Comparison of ENCODE assay signal across 8 cellular contexts in genomic region chr12:46370380-46370734, GRCh38. TPM values are rescaled to one million over a fixed set of nuclear protein-coding genes. Genes with fewer than 3 reads are reported as not detected.
A peak's percentile ranks its signal among the peaks of the same experiment; 100 is the strongest.
DNase-seq lines count a peak whose midpoint lies in the region; ATAC-seq lines count a peak whose summit lies in the region.

No MANE protein-coding gene starts in this region.

- H3K36me3 Mint-ChIP-seq in activated CD4-positive, alpha-beta T cell treated with anti-CD3 and anti-CD28 coated beads, Interleukin-2, amount 10 ng/mL, durations not matched to agents 24 days and 14 days (ENCODE audit: low read depth): peaks cover 62% of the 10 kb centered on the region
- H3K36me3 Mint-ChIP-seq in activated naive CD8-positive, alpha-beta T cell treated with anti-CD3 and anti-CD28 coated beads, Interleukin-2, amount 50 U/mL, for 24 hours (ENCODE audit: low read depth): peaks cover 63% of the 10 kb centered on the region

- H3K27me3 ChIP-seq in thymus (ENCODE audit: control insufficient read depth, insufficient read depth): no peaks in the 10 kb centered on the region

- peaks cover 42% of the 10 kb centered on the region for H3K36me3 ChIP-seq in thymus (ENCODE audit: control insufficient read depth, insufficient read depth)

- H3K4me3 Mint-ChIP-seq in activated CD4-positive, alpha-beta T cell treated with anti-CD3 and anti-CD28 coated beads, Interleukin-2, amount 10 ng/mL, durations not matched to agents 24 days and 14 days: peak overlapping the region; percentile 86
- peak overlapping the region; percentile 95 for H3K4me3 Mint-ChIP-seq in activated naive CD8-positive, alpha-beta T cell treated with anti-CD3 and anti-CD28 coated beads, Interleukin-2, amount 50 U/mL, for 24 hours

- H3K27me3 Mint-ChIP-seq in activated CD4-positive, alpha-beta T cell treated with anti-CD3 and anti-CD28 coated beads, Interleukin-2, amount 10 ng/mL, durations not matched to agents 24 days and 14 days: peaks cover 3% of the 10 kb centered on the region
- H3K27me3 Mint-ChIP-seq in activated naive CD8-positive, alpha-beta T cell treated with anti-CD3 and anti-CD28 coated beads, Interleukin-2, amount 50 U/mL, for 24 hours: peaks cover 7% of the 10 kb centered on the region

- H3K27ac ChIP-seq in thymus (ENCODE audit: low read depth): no peak overlapping the region

- H3K4me1 ChIP-seq in thymus (ENCODE audit: control insufficient read depth, insufficient read depth, low read length): peaks cover 25% of the 10 kb centered on the region

- DNase-seq in activated CD4-positive, alpha-beta T cell treated with anti-CD3 and anti-CD28 coated beads, Interleukin-2, amount 10 ng/mL, durations not matched to agents 24 days and 14 days: no peak
- DNase-seq in activated CD4-positive, alpha-beta T cell treated with anti-CD3 and anti-CD28 coated beads for 48 hours: no peak
- no peak for DNase-seq in activated naive CD8-positive, alpha-beta T cell treated with anti-CD3 and anti-CD28 coated beads, Interleukin-2, amount 50 U/mL, for 24 hours
- DNase-seq in kidney tubule cell (ENCODE audit: low spot score): peak; percentile 44
- DNase-seq in DMS79 (lab: John Stamatoyannopoulos, UW): no peak
- DNase-seq in NCI-H526 (lab: John Stamatoyannopoulos, UW): no peak

- 46% methylated on average over 2 of the region's 2 CpGs for WGBS in thymus

- peaks cover 62% of the 10 kb centered on the region for H3K4me1 Mint-ChIP-seq in activated CD4-positive, alpha-beta T cell treated with anti-CD3 and anti-CD28 coated beads, Interleukin-2, amount 10 ng/mL, durations not matched to agents 24 days and 14 days
- H3K4me1 Mint-ChIP-seq in activated naive CD8-positive, alpha-beta T cell treated with anti-CD3 and anti-CD28 coated beads, Interleukin-2, amount 50 U/mL, for 24 hours: peaks cover 81% of the 10 kb centered on the region

- H3K27ac Mint-ChIP-seq in activated CD4-positive, alpha-beta T cell treated with anti-CD3 and anti-CD28 coated beads, Interleukin-2, amount 10 ng/mL, durations not matched to agents 24 days and 14 days: peak overlapping the region; percentile 99
- peak overlapping the region; percentile 99 for H3K27ac Mint-ChIP-seq in activated naive CD8-positive, alpha-beta T cell treated with anti-CD3 and anti-CD28 coated beads, Interleukin-2, amount 50 U/mL, for 24 hours

- no peak for ATAC-seq in activated naive CD8-positive, alpha-beta T cell treated with anti-CD3 and anti-CD28 coated beads, Interleukin-2, amount 50 U/mL, for 24 hours
- ATAC-seq in GM21529 (IDR thresholded peaks at IDR 0.05; ENCODE audit: unreplicated experiment): no peak

- no peaks in the 10 kb centered on the region for H3K9me3 ChIP-seq in thymus (ENCODE audit: control insufficient read depth)

- H3K4me3 ChIP-seq in thymus (ENCODE audit: low read length): peak overlapping the region; percentile 100

- intact Hi-C loops in activated CD4-positive, alpha-beta T cell treated with anti-CD3 and anti-CD28 coated beads, Interleukin-2, amount 10 ng/mL, durations not matched to agents 24 days and 14 days (cut with micrococcal nuclease): loop anchor here (5.0 to 10.0 kb wide), 6 partner anchors 218 to 1514 kb away; partner anchors contain the start of gene RPAP3

- H3K9me3 Mint-ChIP-seq in activated CD4-positive, alpha-beta T cell treated with anti-CD3 and anti-CD28 coated beads, Interleukin-2, amount 10 ng/mL, durations not matched to agents 24 days and 14 days: no peaks in the 10 kb centered on the region
- no peaks in the 10 kb centered on the region for H3K9me3 Mint-ChIP-seq in activated naive CD8-positive, alpha-beta T cell treated with anti-CD3 and anti-CD28 coated beads, Interleukin-2, amount 50 U/mL, for 24 hours

RNA-seq across cellular contexts. Expression of gene SLC38A2, which starts 2.2 kb away (rescaled TPM):
- total RNA-seq in activated CD4-positive, alpha-beta T cell treated with anti-CD3 and anti-CD28 coated beads, Interleukin-2, amount 10 ng/mL, durations not matched to agents 24 days and 14 days: 158 and 168 TPM in 2 replicates
- 137 TPM for polyA plus RNA-seq in thymus
